In genomic region chr9:128321879-128322341, GRCh38 we compare ENCODE assay signal across 8 cellular contexts. TPM values are rescaled to one million over a fixed set of nuclear protein-coding genes. Genes with fewer than 3 reads are reported as not detected.
A peak's percentile ranks its signal among the peaks of the same experiment; 100 is the strongest.
DNase-seq lines count a peak whose midpoint lies in the region; ATAC-seq lines count a peak whose summit lies in the region.

No MANE protein-coding gene starts in this region.

- H3K36me3 Mint-ChIP-seq in activated T-cell treated with anti-CD3 and anti-CD28 coated beads, Interleukin-2, amount 50 U/mL, for 4 hours (ENCODE audit: insufficient read depth), result peaks cover 11% of the 10 kb centered on the region
- H3K36me3 Mint-ChIP-seq in central memory CD8-positive, alpha-beta T cell (ENCODE audit: insufficient read depth), result peaks cover 14% of the 10 kb centered on the region
- no peaks in the 10 kb centered on the region for H3K36me3 Mint-ChIP-seq in naive B cell

- H3K9me3 Mint-ChIP-seq in activated T-cell treated with anti-CD3 and anti-CD28 coated beads, Interleukin-2, amount 50 U/mL, for 4 hours, result no peaks in the 10 kb centered on the region
- H3K9me3 Mint-ChIP-seq in central memory CD8-positive, alpha-beta T cell, result no peaks in the 10 kb centered on the region
- H3K9me3 Mint-ChIP-seq in naive B cell, result no peaks in the 10 kb centered on the region

- H3K27ac Mint-ChIP-seq in central memory CD8-positive, alpha-beta T cell (ENCODE audit: low read depth), result peak overlapping the region; percentile 93
- H3K27ac Mint-ChIP-seq in naive B cell, result peak overlapping the region; percentile 96 to 99 (median 97)

- H3K27me3 Mint-ChIP-seq in activated T-cell treated with anti-CD3 and anti-CD28 coated beads, Interleukin-2, amount 50 U/mL, for 4 hours (ENCODE audit: low read depth), result no peaks in the 10 kb centered on the region
- H3K27me3 Mint-ChIP-seq in central memory CD8-positive, alpha-beta T cell, result no peaks in the 10 kb centered on the region
- no peaks in the 10 kb centered on the region for H3K27me3 Mint-ChIP-seq in naive B cell

- DNase-seq in activated T-cell treated with anti-CD3 and anti-CD28 coated beads, Interleukin-2, amount 50 U/mL, for 4 hours, result no peak
- DNase-seq in activated T-cell treated with anti-CD3 and anti-CD28 coated beads, Interleukin-2, amount 50 U/mL, for 48 hours, result no peak
- no peak for DNase-seq in central memory CD8-positive, alpha-beta T cell (ENCODE audit: low spot score in 2 of 2)
- DNase-seq in naive B cell (no peak), T1000 (lab: John Stamatoyannopoulos, UW) (no peak)

- H3K4me3 Mint-ChIP-seq in activated T-cell treated with anti-CD3 and anti-CD28 coated beads, Interleukin-2, amount 50 U/mL, for 4 hours, result peak overlapping the region; percentile 95
- peak overlapping the region; percentile 90 for H3K4me3 Mint-ChIP-seq in central memory CD8-positive, alpha-beta T cell
- peak overlapping the region; percentile 94 to 99 (median 97) for H3K4me3 Mint-ChIP-seq in naive B cell

- ATAC-seq in activated T-cell treated with anti-CD3 and anti-CD28 coated beads, Interleukin-2, amount 50 U/mL, for 4 hours, result peak in 1 of 2 donors; percentile 1
- ATAC-seq in HG03571 (IDR thresholded peaks at IDR 0.05; ENCODE audit: unreplicated experiment), result peak; percentile 8
- ATAC-seq in central memory CD8-positive, alpha-beta T cell (replicated peaks; ENCODE audit: extremely low read depth, poor library complexity, severe bottlenecking), result no peak
- ATAC-seq in naive B cell (ENCODE audit: low read depth in 2 of 2), result no peak
- ATAC-seq in HG02571 (IDR thresholded peaks at IDR 0.05; ENCODE audit: unreplicated experiment), result no peak
- no peak for ATAC-seq in HG02852 (IDR thresholded peaks at IDR 0.05; ENCODE audit: unreplicated experiment)

- peaks cover 16% of the 10 kb centered on the region for H3K4me1 Mint-ChIP-seq in activated T-cell treated with anti-CD3 and anti-CD28 coated beads, Interleukin-2, amount 50 U/mL, for 4 hours (ENCODE audit: low read depth)
- H3K4me1 Mint-ChIP-seq in central memory CD8-positive, alpha-beta T cell, result peaks cover 20% of the 10 kb centered on the region
- peaks cover 15 to 41% (median 29%) of the 10 kb centered on the region in 3 donors for H3K4me1 Mint-ChIP-seq in naive B cell

RNA-seq across cellular contexts. Expression of gene TRUB2, which starts 0.3 kb away (rescaled TPM):
- total RNA-seq in activated T-cell treated with anti-CD3 and anti-CD28 coated beads, Interleukin-2, amount 50 U/mL, for 4 hours, result 10 to 100 TPM; 64.6 to 71.7 (median 69.7) TPM
- polyA plus RNA-seq in naive B cell (ENCODE audit: low read depth in 6 of 6), result 10 to 100 TPM; 12.7 to 23.4 (median 22.1) TPM

RNA-seq across cellular contexts. Expression of gene COQ4, which starts 0.7 kb away (rescaled TPM):
- total RNA-seq in activated T-cell treated with anti-CD3 and anti-CD28 coated beads, Interleukin-2, amount 50 U/mL, for 4 hours, result 10 to 100 TPM; 60.7 to 63.9 (median 62.4) TPM
- polyA plus RNA-seq in naive B cell (ENCODE audit: low read depth in 6 of 6), result 10 to 100 TPM; 25.5 to 37.5 (median 31.3) TPM

RNA-seq across cellular contexts. Expression of gene SLC27A4, which starts 18.4 kb away (rescaled TPM):
- total RNA-seq in activated T-cell treated with anti-CD3 and anti-CD28 coated beads, Interleukin-2, amount 50 U/mL, for 4 hours, result 10 to 100 TPM; 51.3 to 59.0 (median 56.0) TPM
- polyA plus RNA-seq in naive B cell (ENCODE audit: low read depth in 6 of 6), result 1 to 10 TPM in 5 of 6 donors, not detected in 1; 2.3 to 6.8 (median 3.6) TPM

RNA-seq across cellular contexts. Expression of gene SWI5, which starts 45.8 kb away (rescaled TPM):
- total RNA-seq in activated T-cell treated with anti-CD3 and anti-CD28 coated beads, Interleukin-2, amount 50 U/mL, for 4 hours, result 10 to 100 TPM; 18.6 to 19.5 (median 19.1) TPM
- polyA plus RNA-seq in naive B cell (ENCODE audit: low read depth in 6 of 6), result 10 to 100 TPM; 22.6 to 33.7 (median 26.3) TPM

RNA-seq across cellular contexts. Expression of gene GOLGA2, which starts 46.1 kb away (rescaled TPM):
- 10 to 100 TPM; 39.4 to 48.2 (median 46.5) TPM for total RNA-seq in activated T-cell treated with anti-CD3 and anti-CD28 coated beads, Interleukin-2, amount 50 U/mL, for 4 hours
- 10 to 100 TPM in 1 of 6 donors, 1 to 10 TPM in 5; 4.6 to 10.3 (median 8.1) TPM for polyA plus RNA-seq in naive B cell (ENCODE audit: low read depth in 6 of 6)
